In the genomic region with DNA sequence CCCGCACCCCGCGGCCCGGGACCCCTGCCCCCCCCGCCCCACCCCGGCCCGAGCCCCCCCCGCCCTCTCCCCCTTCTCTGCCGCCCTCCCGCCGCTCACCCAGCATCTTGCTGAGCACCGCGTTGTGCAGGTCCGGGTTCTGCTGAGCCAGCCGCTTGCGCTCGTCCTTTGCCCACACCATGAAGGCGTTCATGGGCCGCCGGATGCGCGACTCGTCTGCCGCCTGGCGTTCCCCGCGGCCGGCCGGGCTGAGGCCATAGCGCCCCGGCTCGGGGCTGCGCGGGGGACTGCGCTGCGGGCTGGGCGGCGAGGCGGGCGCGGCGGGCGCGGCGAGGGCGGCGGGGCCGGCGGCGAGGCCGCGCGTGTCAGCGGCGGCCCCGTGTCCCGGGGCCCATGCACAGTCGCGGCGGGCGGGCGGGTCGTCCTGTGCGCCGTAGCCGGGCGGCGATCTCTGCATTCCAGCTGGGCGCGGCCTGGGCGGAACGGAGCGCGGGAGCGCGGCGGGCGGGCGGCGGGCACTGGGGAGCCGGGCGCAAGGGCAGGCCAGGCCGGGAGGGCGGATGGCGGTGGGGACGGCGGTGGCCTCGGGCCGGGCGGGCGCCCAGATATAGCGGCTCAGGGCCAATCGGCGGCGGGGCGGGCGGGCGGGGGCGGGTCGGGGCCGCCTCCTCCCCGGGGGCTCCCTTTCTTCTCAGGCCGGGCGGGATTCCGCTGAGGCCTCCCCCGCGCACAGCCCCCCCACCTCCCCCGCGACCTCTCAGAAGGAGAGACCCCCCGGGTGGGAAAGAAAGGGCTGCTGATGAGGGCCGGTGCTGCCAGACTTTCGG, we compare ENCODE assay signal across 8 cellular contexts. TPM values are rescaled to one million over a fixed set of nuclear protein-coding genes. Genes with fewer than 3 reads are reported as not detected.
A peak's percentile ranks its signal among the peaks of the same experiment; 100 is the strongest.
DNase-seq lines count a peak whose midpoint lies in the region; ATAC-seq and TF ChIP-seq lines count a peak whose summit lies in the region.

TSS of gene SOX18 (minus strand) at position 580 of the 827 bp plus-strand sequence. CDS start at position 457, 123 bp downstream.

- H3K9me2 ChIP-seq in PC-3 (replicated peaks; ENCODE audit: low read length) = no peaks in the 10 kb centered on the region

- peak within 1 kb of the TSS in 7 of 10 donors; percentile 46 to 82 (median 61) for H3K4me3 Mint-ChIP-seq in naive thymus-derived CD4-positive, alpha-beta T cell

- peaks cover 13 to 19% (median 16%) of the 10 kb centered on the region in 7 donors for H3K4me1 Mint-ChIP-seq in naive thymus-derived CD4-positive, alpha-beta T cell

- H3K4me3 ChIP-seq in PC-3 (ENCODE audit: low read length) = no peak within 1 kb of the TSS
- no peak within 1 kb of the TSS for H3K4me3 ChIP-seq in naive thymus-derived CD4-positive, alpha-beta T cell (ENCODE audit: low read length)

- no peaks in the 10 kb centered on the region for H4K20me1 ChIP-seq in PC-3 (ENCODE audit: low read length)

- H3K27me3 Mint-ChIP-seq in naive thymus-derived CD4-positive, alpha-beta T cell = peaks cover 6 to 45% (median 17%) of the 10 kb centered on the region in 5 donors

- BruUV-seq in PC-3 (replicated peaks; lab: Mats Ljungman, UMichigan) = no TSS peak

- H3F3A ChIP-seq in PC-3 (ENCODE audit: low read length, unreplicated experiment) = no peaks in the 10 kb centered on the region

- H3K9me3 Mint-ChIP-seq in naive thymus-derived CD4-positive, alpha-beta T cell = no peaks in the 10 kb centered on the region

- no peaks in the 10 kb centered on the region for H3K27me3 ChIP-seq in PC-3 (ENCODE audit: low read length)
- H3K27me3 ChIP-seq in naive thymus-derived CD4-positive, alpha-beta T cell (ENCODE audit: control insufficient read depth in 2 of 2, insufficient read depth in 2 of 2, low read length in 2 of 2) = peaks cover 6 to 22% of the 10 kb centered on the region in 2 donors

- peaks cover 19% of the 10 kb centered on the region for H3K4me1 ChIP-seq in PC-3 (ENCODE audit: insufficient read depth, low read length)
- H3K4me1 ChIP-seq in naive thymus-derived CD4-positive, alpha-beta T cell (ENCODE audit: control insufficient read depth in 2 of 2, insufficient read depth in 2 of 2, low read length in 2 of 2) = peaks cover 0 to 8% of the 10 kb centered on the region in 2 donors

- H3K9ac ChIP-seq in PC-3 (ENCODE audit: low read length) = no peak within 1 kb of the TSS

- no peaks in the 10 kb centered on the region for H3K36me3 Mint-ChIP-seq in naive thymus-derived CD4-positive, alpha-beta T cell

- intact Hi-C loops in PC-3 (cut with micrococcal nuclease) = no loop called here
- intact Hi-C loops in naive thymus-derived CD4-positive, alpha-beta T cell (cut with micrococcal nuclease) = loop anchor here in 1 of 2 donors (1.0 kb wide), 1 partner anchor 8 kb away; no protein-coding TSS in a partner anchor

- POLR2A ChIA-PET in GM10248 (lab: Yijun Ruan, JAX) (no interaction called here), PC-3 (lab: Charles Lee; ENCODE audit: unreplicated experiment) (no interaction called here)
- POLR2A ChIA-PET in naive thymus-derived CD4-positive, alpha-beta T cell (lab: Charles Lee) = no interaction called here

- DNase-seq in GM10248 (ENCODE audit: extremely low spot score) = no peak
- peak; percentile 31 for DNase-seq in PC-3
- DNase-seq in dermis microvascular lymphatic vessel endothelial cell (ENCODE audit: low read depth in 2 of 2) = peak in 1 of 2 donors; percentile 81
- DNase-seq in naive thymus-derived CD4-positive, alpha-beta T cell = no peak
- no peak for DNase-seq in activated gamma-delta T cell treated with Interleukin-2 at 50 U/mL for 16 hours
- no peak for DNase-seq in NCI-H2081 treated with DMSO at 0.1 percent for 48 hours (lab: John Stamatoyannopoulos, UW)
- DNase-seq in NCI-H774 (lab: John Stamatoyannopoulos, UW) = no peak
- DNase-seq in GM19238 (ENCODE audit: insufficient read length, low spot score) = no peak

- peak; percentile 18 for ATAC-seq in PC-3
- ATAC-seq in naive thymus-derived CD4-positive, alpha-beta T cell = peak; percentile 49

- no peak within 1 kb of the TSS for H3K27ac ChIP-seq in PC-3 (ENCODE audit: low read length)
- H3K27ac ChIP-seq in naive thymus-derived CD4-positive, alpha-beta T cell (ENCODE audit: low read depth, low read length) = no peak within 1 kb of the TSS

- H3K36me3 ChIP-seq in PC-3 (ENCODE audit: low read depth, low read length) = no peaks in the 10 kb centered on the region
- no peaks in the 10 kb centered on the region for H3K36me3 ChIP-seq in naive thymus-derived CD4-positive, alpha-beta T cell (ENCODE audit: control insufficient read depth in 2 of 3, insufficient read depth in 3 of 3, low read length in 3 of 3)

- no peak within 1 kb of the TSS for H3K27ac Mint-ChIP-seq in naive thymus-derived CD4-positive, alpha-beta T cell

- TF ChIP-seq CTCF in GM10248 (IDR thresholded peaks at IDR 0.05; ENCODE audit: control extremely low read depth, extremely low read depth, low read depth, missing control alignments) = peak; percentile 24
- no peak for TF ChIP-seq CTCF in PC-3 (conservative IDR thresholded peaks at IDR 0.05; ENCODE audit: low read depth, low read length)

- no peaks in the 10 kb centered on the region for H3K9me3 ChIP-seq in PC-3 (ENCODE audit: low read length)
- H3K9me3 ChIP-seq in naive thymus-derived CD4-positive, alpha-beta T cell (ENCODE audit: control insufficient read depth in 2 of 3, low read length in 3 of 3) = no peaks in the 10 kb centered on the region

- CTCF ChIA-PET in GM10248 (lab: Yijun Ruan, JAX) = interaction anchor here (1.6 to 7.8 kb wide), 2 partner anchors 10 to 11 kb away, joined by 4 to 69 read pairs; no protein-coding TSS in a partner anchor
- CTCF ChIA-PET in PC-3 (lab: Charles Lee) = no interaction called here
- CTCF ChIA-PET in naive thymus-derived CD4-positive, alpha-beta T cell (lab: Charles Lee) = no interaction called here

- H2AFZ ChIP-seq in PC-3 (ENCODE audit: low read length) = no peak within 1 kb of the TSS

- no peaks in the 10 kb centered on the region for H3K79me2 ChIP-seq in PC-3 (ENCODE audit: low read length)

- H3K4me2 ChIP-seq in PC-3 (ENCODE audit: low read length) = peak within 1 kb of the TSS; percentile 60

RNA-seq across cellular contexts. Expression of gene SOX18, which starts in this region (rescaled TPM):
- total RNA-seq in PC-3 (2014; rRNA removed) = 1.1 and 1.5 TPM in 2 replicates
- total RNA-seq in dermis microvascular lymphatic vessel endothelial cell = 27.2 and 75.7 TPM in 2 replicates
- total RNA-seq in naive thymus-derived CD4-positive, alpha-beta T cell = 1 to 10 TPM in 1 of 5 experiments, under 1 TPM in 1, not detected in 3; 0.20 to 1.7 TPM
- not detected for polyA plus RNA-seq in naive thymus-derived CD4-positive, alpha-beta T cell

Comparison
In these comparisons a context has a peak if more than half of its experiments do, and no peak if none do; other contexts are left out.
1. RNA of gene SOX18 (total RNA-seq): 27.2 to 75.7 TPM in dermis microvascular lymphatic vessel endothelial cell; 1.1 to 1.5 TPM in PC-3 and 0.20 to 1.7 TPM in naive thymus-derived CD4-positive, alpha-beta T cell; every median in the first group is over 10 times any median in the second.